10 cellular contexts compared by ENCODE assay signal in genomic region chr10:119370972-119371703, GRCh38.
A peak's percentile ranks its signal among the peaks of the same experiment; 100 is the strongest.
DNase-seq lines count a peak whose midpoint lies in the region; ATAC-seq and TF ChIP-seq lines count a peak whose summit lies in the region.
"Had no signal": no experiment of that assay in that cellular context is flagged by ENCODE, and none has a peak within 500 bp of the region (broad histone marks: within the 10 kb centered on the region; RNA-seq: fewer than 3 reads in every experiment).

No MANE protein-coding gene starts in this region.

- H3K9me3 ChIP-seq in psoas muscle = no peaks in the 10 kb centered on the region

- H3K27me3 ChIP-seq in BJ (ENCODE audit: control insufficient read depth, insufficient read depth, low read length) = no peaks in the 10 kb centered on the region
- H3K27me3 ChIP-seq in psoas muscle (ENCODE audit: insufficient read depth in 3 of 3, low read length in 2 of 3) = peaks cover 0 to 5% (median 0%) of the 10 kb centered on the region in 3 donors
- H3K27me3 ChIP-seq: foreskin keratinocyte had no signal

- peak; percentile 95 for DNase-seq in BJ (ENCODE audit: low read depth)
- DNase-seq in fibroblast of villous mesenchyme (ENCODE audit: low read depth) = peak; percentile 94
- peak; percentile 81 to 85 for DNase-seq in psoas muscle
- no peak for DNase-seq in NCI-H345 treated with DMSO at 0.1 percent for 48 hours (lab: John Stamatoyannopoulos, UW; ENCODE audit: unreplicated experiment)
- DNase-seq in NCI-H1092 treated with DMSO at 0.1 percent for 48 hours (lab: John Stamatoyannopoulos, UW) = no peak
- no peak for DNase-seq in mesenteric fat pad (ENCODE audit: low spot score)
- DNase-seq: foreskin keratinocyte, NCI-H524 had no signal

- TF ChIP-seq CTCF in BJ (IDR thresholded peaks at IDR 0.05; ENCODE audit: insufficient read depth, low read depth, low read length) (no peak), VCaP (conservative IDR thresholded peaks at IDR 0.05) (no peak), fibroblast of villous mesenchyme (IDR thresholded peaks at IDR 0.05; ENCODE audit: insufficient read depth, low read depth, low read length) (no peak), psoas muscle (IDR thresholded peaks at IDR 0.05) (no peak)

- H3K4me3 ChIP-seq in BJ (ENCODE audit: low read depth, low read length) = peak overlapping the region; percentile 14; the same call in 1 of the 2 replicates
- H3K4me3 ChIP-seq in fibroblast of villous mesenchyme (ENCODE audit: low read depth, low read length) = no peak overlapping the region
- H3K4me3 ChIP-seq in psoas muscle = peak overlapping the region; percentile 32

- H3K27ac ChIP-seq in VCaP (peak overlapping the region; percentile 56), psoas muscle (peak overlapping the region; percentile 73)
- H3K27ac ChIP-seq: foreskin keratinocyte had no signal

- CTCF ChIA-PET in BJ (lab: Yijun Ruan, JAX) = interaction anchor here (0.7 to 2.8 kb wide), 11 partner anchors 15 to 171 kb away, joined by 3 to 16 read pairs (median 4); partner anchors contain the start of gene GRK5

- intact Hi-C loops in psoas muscle (cut with DNase I) = no loop called here

- 48 to 56% (median 49%) methylated on average over 24 of the region's 24 CpGs for WGBS in psoas muscle, 3 donors

- POLR2A ChIA-PET in BJ (lab: Charles Lee) = interaction anchor here (0.5 to 0.6 kb wide), 2 partner anchors 172 to 173 kb away, joined by 3 to 6 read pairs; no protein-coding TSS in a partner anchor

- ATAC-seq in psoas muscle (peak; percentile 33 to 65 (median 48)), HG02885 (IDR thresholded peaks at IDR 0.05; ENCODE audit: poor library complexity, unreplicated experiment) (no peak)
- ATAC-seq: foreskin keratinocyte had no signal

- no peaks in the 10 kb centered on the region for H3K36me3 ChIP-seq in BJ (ENCODE audit: control insufficient read depth, insufficient read depth, low read length)
- H3K36me3 ChIP-seq in psoas muscle (ENCODE audit: insufficient read depth in 1 of 2, low read depth in 1 of 2) = no peaks in the 10 kb centered on the region

- peaks cover 30% of the 10 kb centered on the region for H3K4me1 ChIP-seq in psoas muscle
- H3K4me1 ChIP-seq: foreskin keratinocyte had no signal

Comparison
In these comparisons a context has a peak if more than half of its experiments do, and no peak if none do; other contexts are left out.
1. DNase-seq: peak in BJ (single experiment), fibroblast of villous mesenchyme (single experiment) and psoas muscle (2 of 2); none in NCI-H345 treated with DMSO at 0.1 percent for 48 hours (single experiment), NCI-H1092 treated with DMSO at 0.1 percent for 48 hours (single experiment) and mesenteric fat pad (single experiment).